In genomic region chr15:40769310-40770146, GRCh38 we compare ENCODE assay signal across 8 cellular contexts. TPM values are rescaled to one million over a fixed set of nuclear protein-coding genes. Genes with fewer than 3 reads are reported as not detected.
DNase-seq lines count a peak whose midpoint lies in the region; ATAC-seq and TF ChIP-seq lines count a peak whose summit lies in the region.

Gene C15orf62 (plus strand): TSS chr15:40769980. CDS start chr15:40770496, 516 bp downstream.

- H3K9me3 Mint-ChIP-seq in activated naive CD4-positive, alpha-beta T cell treated with anti-CD3 and anti-CD28 coated beads, Interleukin-2, amount 50 U/mL, for 24 hours = no peaks in the 10 kb centered on the region

- H3K36me3 Mint-ChIP-seq in activated naive CD4-positive, alpha-beta T cell treated with anti-CD3 and anti-CD28 coated beads, Interleukin-2, amount 50 U/mL, for 24 hours = no peaks in the 10 kb centered on the region

- peak; percentile 58 for ATAC-seq in HG03175 (IDR thresholded peaks at IDR 0.05; ENCODE audit: unreplicated experiment)

- peak within 1 kb of the TSS; percentile 97 for H3K27ac Mint-ChIP-seq in activated naive CD4-positive, alpha-beta T cell treated with anti-CD3 and anti-CD28 coated beads, Interleukin-2, amount 50 U/mL, for 24 hours

- DNase-seq in NCI-H2196 (lab: John Stamatoyannopoulos, UW; ENCODE audit: unreplicated experiment) (peak; percentile 47), NCI-H2196 treated with DMSO at 0.1 percent for 48 hours (lab: John Stamatoyannopoulos, UW; ENCODE audit: unreplicated experiment) (no peak), kidney glomerular epithelial cell (lab: John Stamatoyannopoulos, UW) (peak; percentile 94), OCI-M1 (lab: John Stamatoyannopoulos, UW) (no peak)
- DNase-seq in stimulated activated CD4-positive, alpha-beta T cell treated with anti-CD3 and anti-CD28 coated beads, TNF-alpha, amount 100 ng/mL, for 4 hours (ENCODE audit: low read depth in 3 of 3) = peak; percentile 50 to 69 (median 62)

- no peaks in the 10 kb centered on the region for H3K27me3 Mint-ChIP-seq in activated naive CD4-positive, alpha-beta T cell treated with anti-CD3 and anti-CD28 coated beads, Interleukin-2, amount 50 U/mL, for 24 hours

- peaks cover 48% of the 10 kb centered on the region for H3K4me1 Mint-ChIP-seq in activated naive CD4-positive, alpha-beta T cell treated with anti-CD3 and anti-CD28 coated beads, Interleukin-2, amount 50 U/mL, for 24 hours

- peak within 1 kb of the TSS; percentile 75 for H3K4me3 Mint-ChIP-seq in activated naive CD4-positive, alpha-beta T cell treated with anti-CD3 and anti-CD28 coated beads, Interleukin-2, amount 50 U/mL, for 24 hours

TF ChIP-seq in PFSK-1, 5 proteins besides CTCF, POLR2A, EP300 and RAD21:
- TF ChIP-seq SIN3A (IDR thresholded peaks at IDR 0.05; ENCODE audit: borderline replicate concordance, insufficient read depth, low read length) (0 out of 2 replicates have a peak, but pooled peaks have one; percentile 11), REST (IDR thresholded peaks at IDR 0.05; ENCODE audit: insufficient read depth in 1 of 2, low read depth in 2 of 2, low read length in 2 of 2) (no peak)

RNA-seq across cellular contexts. Expression of gene C15orf62, which starts in this region (rescaled TPM):
- polyA plus RNA-seq in PFSK-1 (2012; ENCODE audit: insufficient read length, low read depth) = 0.79 TPM

Comparison
In these comparisons a context has a peak if more than half of its experiments do, and no peak if none do; other contexts are left out.
1. DNase-seq: peak in NCI-H2196 (single experiment), kidney glomerular epithelial cell (single experiment) and stimulated activated CD4-positive, alpha-beta T cell treated with anti-CD3 and anti-CD28 coated beads, TNF-alpha, amount 100 ng/mL, for 4 hours (3 of 3); none in NCI-H2196 treated with DMSO at 0.1 percent for 48 hours (single experiment) and OCI-M1 (single experiment).